Comparison of ENCODE assay signal across 26 cellular contexts in genomic region chr3:50430950-50431435, GRCh38.
DNase-seq lines count a peak whose midpoint lies in the region; ATAC-seq and TF ChIP-seq lines count a peak whose summit lies in the region.
"Had no signal": no experiment of that assay in that cellular context is flagged by ENCODE, and none has a peak within 500 bp of the region (broad histone marks: within the 10 kb centered on the region; RNA-seq: fewer than 3 reads in every experiment).

No MANE protein-coding gene starts in this region.

- H3K27me3 Mint-ChIP-seq in central memory CD8-positive, alpha-beta T cell: no peaks in the 10 kb centered on the region
- no peaks in the 10 kb centered on the region for H3K27me3 Mint-ChIP-seq in natural killer cell (ENCODE audit: low read depth in 2 of 2)
- H3K27me3 Mint-ChIP-seq: activated naive CD8-positive, alpha-beta T cell treated with anti-CD3 and anti-CD28 coated beads, Interleukin-2, amount 50 U/mL, for 24 hours; stimulated activated naive CD8-positive, alpha-beta T cell treated with anti-CD3 and anti-CD28 coated beads, Interleukin-15, Interleukin-2, amounts not matched to agents 100 ng/mL and 50 ng/mL, for 24 hours; T-helper 17 cell had no signal

- H3K9me3 Mint-ChIP-seq in central memory CD8-positive, alpha-beta T cell: no peaks in the 10 kb centered on the region
- no peaks in the 10 kb centered on the region for H3K9me3 Mint-ChIP-seq in natural killer cell
- H3K9me3 Mint-ChIP-seq: activated naive CD8-positive, alpha-beta T cell treated with anti-CD3 and anti-CD28 coated beads, Interleukin-2, amount 50 U/mL, for 24 hours; stimulated activated naive CD8-positive, alpha-beta T cell treated with anti-CD3 and anti-CD28 coated beads, Interleukin-15, Interleukin-2, amounts not matched to agents 100 ng/mL and 50 ng/mL, for 24 hours had no signal

- ATAC-seq in heart right ventricle (peak in 5 of 8 donors; percentile 22 to 73 (median 41)), Right ventricle myocardium superior (ENCODE audit: poor library complexity) (no peak), natural killer cell (no peak)
- no peak for ATAC-seq in central memory CD8-positive, alpha-beta T cell (replicated peaks; ENCODE audit: extremely low read depth, poor library complexity, severe bottlenecking)
- ATAC-seq: activated naive CD8-positive, alpha-beta T cell treated with anti-CD3 and anti-CD28 coated beads, Interleukin-2, amount 50 U/mL, for 24 hours; left ventricle myocardium superior; T-helper 17 cell had no signal

- no peaks in the 10 kb centered on the region for H3K27me3 ChIP-seq in heart right ventricle
- H3K27me3 ChIP-seq in ascending aorta: no peaks in the 10 kb centered on the region
- H3K27me3 ChIP-seq: BLaER1 treated with 17β-estradiol and CSF1 and Interleukin-3, amounts not matched to agents 10 nM and 100 nM; thyroid gland had no signal

- peaks cover 75% of the 10 kb centered on the region for H3K4me1 Mint-ChIP-seq in central memory CD8-positive, alpha-beta T cell
- peaks cover 70 to 93% of the 10 kb centered on the region in 2 donors for H3K4me1 Mint-ChIP-seq in natural killer cell

- H3K27ac Mint-ChIP-seq in central memory CD8-positive, alpha-beta T cell (ENCODE audit: low read depth): peak overlapping the region; percentile 75
- H3K27ac Mint-ChIP-seq in natural killer cell: peak overlapping the region; percentile 94 to 97
- H3K27ac Mint-ChIP-seq: activated naive CD8-positive, alpha-beta T cell treated with anti-CD3 and anti-CD28 coated beads, Interleukin-2, amount 50 U/mL, for 24 hours; progenitor cell of endocrine pancreas; stimulated activated naive CD8-positive, alpha-beta T cell treated with anti-CD3 and anti-CD28 coated beads, Interleukin-15, Interleukin-2, amounts not matched to agents 100 ng/mL and 50 ng/mL, for 24 hours had no signal

- H3K36me3 Mint-ChIP-seq in central memory CD8-positive, alpha-beta T cell (ENCODE audit: insufficient read depth): no peaks in the 10 kb centered on the region
- H3K36me3 Mint-ChIP-seq in natural killer cell: no peaks in the 10 kb centered on the region

- H3K4me3 Mint-ChIP-seq in central memory CD8-positive, alpha-beta T cell: peak overlapping the region; percentile 56
- H3K4me3 Mint-ChIP-seq in natural killer cell: peak overlapping the region; percentile 80
- H3K4me3 Mint-ChIP-seq: activated naive CD8-positive, alpha-beta T cell treated with anti-CD3 and anti-CD28 coated beads, Interleukin-2, amount 50 U/mL, for 24 hours; stimulated activated naive CD8-positive, alpha-beta T cell treated with anti-CD3 and anti-CD28 coated beads, Interleukin-15, Interleukin-2, amounts not matched to agents 100 ng/mL and 50 ng/mL, for 24 hours; T-helper 17 cell had no signal

- H3K4me3 ChIP-seq in heart right ventricle (no peak overlapping the region), ascending aorta (no peak overlapping the region)
- H3K4me3 ChIP-seq: BLaER1 treated with 17β-estradiol and CSF1 and Interleukin-3, amounts not matched to agents 10 nM and 100 nM; thyroid gland had no signal

- H3K27ac ChIP-seq in heart right ventricle (peak overlapping the region in 3 of 10 donors; percentile 20 to 48 (median 27)), ascending aorta (no peak overlapping the region)
- H3K27ac ChIP-seq: BLaER1 treated with 17β-estradiol and CSF1 and Interleukin-3, amounts not matched to agents 10 nM and 100 nM; thyroid gland had no signal

- intact Hi-C loops in heart right ventricle (cut with DNase I) (no loop called here), Right ventricle myocardium superior (cut with DNase I) (no loop called here), natural killer cell (cut with micrococcal nuclease) (loop anchor here (1.0 to 2.0 kb wide), 2 partner anchors 19 to 42 kb away; no protein-coding TSS in a partner anchor), ascending aorta (cut with DNase I) (no loop called here)

- no peaks in the 10 kb centered on the region for H3K9me3 ChIP-seq in heart right ventricle
- H3K9me3 ChIP-seq in ascending aorta: no peaks in the 10 kb centered on the region
- H3K9me3 ChIP-seq: BLaER1 treated with 17β-estradiol and CSF1 and Interleukin-3, amounts not matched to agents 10 nM and 100 nM; Caco-2; thyroid gland had no signal

- 52 to 55% methylated on average over 4 of the region's 4 CpGs for WGBS in heart right ventricle, 2 donors

- in situ Hi-C loops in ACHN (cut with HindIII; ENCODE audit: low pct_ligation_motif_present, low pct_unique_long_range_greater_than_20kb, low sequenced_read_pairs): no loop called here

- TF ChIP-seq CTCF in heart right ventricle (IDR thresholded peaks at IDR 0.05) (no peak), natural killer cell (IDR thresholded peaks at IDR 0.05) (no peak), ascending aorta (IDR thresholded peaks at IDR 0.05) (no peak)

- H3K36me3 ChIP-seq in heart right ventricle (no peaks in the 10 kb centered on the region), ascending aorta (no peaks in the 10 kb centered on the region)
- H3K36me3 ChIP-seq: BLaER1 treated with 17β-estradiol and CSF1 and Interleukin-3, amounts not matched to agents 10 nM and 100 nM; thyroid gland had no signal

- H3K4me1 ChIP-seq in heart right ventricle (peaks cover 0 to 15% (median 0%) of the 10 kb centered on the region in 9 donors), ascending aorta (no peaks in the 10 kb centered on the region)
- H3K4me1 ChIP-seq: thyroid gland had no signal

- DNase-seq in heart right ventricle (no peak), Right ventricle myocardium superior (no peak), natural killer cell (no peak), superior temporal gyrus (ENCODE audit: extremely low spot score) (no peak), ACHN (no peak), mucosa of gallbladder (ENCODE audit: low spot score) (no peak), ascending aorta (ENCODE audit: low spot score in 2 of 2) (no peak)
- no peak for DNase-seq in central memory CD8-positive, alpha-beta T cell (ENCODE audit: low spot score in 2 of 2)
- DNase-seq: activated CD4-positive, alpha-beta T cell treated with anti-CD3 and anti-CD28 coated beads for 4 hours; activated gamma-delta T cell; activated naive CD8-positive, alpha-beta T cell treated with anti-CD3 and anti-CD28 coated beads, Interleukin-2, amount 50 U/mL, for 24 hours; activated T-cell treated with anti-CD3 and anti-CD28 coated beads, Interleukin-2, amount 50 U/mL, for 1 hour; Caco-2; cerebellar nuclear complex; DMS79; GF-D8; H7; left ventricle myocardium superior; NCI-H1092 treated with DMSO at 0.1 percent for 48 hours; NCI-H1930; NCI-H526 treated with DMSO at 0.1 percent for 48 hours; T-helper 17 cell; thyroid gland had no signal

Comparison
In these comparisons a context has a peak if more than half of its experiments do, and no peak if none do; other contexts are left out.
1. ATAC-seq: peak in heart right ventricle (5 of 8); none in Right ventricle myocardium superior (single experiment), central memory CD8-positive, alpha-beta T cell (single experiment) and natural killer cell (0 of 3).